Comparison of ENCODE assay signal across 11 cellular contexts in the genomic region with DNA sequence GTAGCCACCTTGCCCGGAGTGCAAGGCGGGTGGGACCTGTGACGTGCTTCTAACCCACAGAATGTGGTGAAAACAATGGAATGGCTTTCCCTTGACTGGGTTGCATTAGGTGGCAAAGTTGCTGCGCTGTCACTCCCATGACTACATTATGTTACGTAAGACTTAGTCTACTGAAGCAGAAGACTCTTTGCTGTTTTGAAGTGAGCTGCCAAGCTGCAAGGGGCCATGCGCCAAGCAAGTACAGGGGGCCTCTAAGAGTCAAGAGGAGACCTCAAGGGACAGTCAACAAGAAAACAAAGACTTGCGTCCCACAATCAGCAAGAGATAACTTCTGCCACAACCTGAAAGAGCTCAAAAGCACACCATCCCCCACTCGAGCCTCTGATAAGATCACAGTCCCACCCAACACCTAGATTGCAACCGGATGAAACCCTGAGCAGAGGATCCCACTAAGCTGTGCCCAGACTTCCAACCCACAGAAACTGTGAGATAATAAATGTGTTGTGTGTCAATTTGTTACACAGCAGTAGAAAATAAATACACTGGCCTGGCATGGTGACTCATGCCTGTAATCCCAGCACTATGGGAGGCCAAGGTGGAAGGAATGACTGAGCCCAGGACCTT. TPM values are rescaled to one million over a fixed set of nuclear protein-coding genes. Genes with fewer than 3 reads are reported as not detected.
DNase-seq lines count a peak whose midpoint lies in the region; ATAC-seq, FAIRE-seq and TF ChIP-seq lines count a peak whose summit lies in the region.
"Had no signal": no experiment of that assay in that cellular context is flagged by ENCODE, and none has a peak within 500 bp of the region (broad histone marks: within the 10 kb centered on the region; RNA-seq: fewer than 3 reads in every experiment).

No MANE protein-coding gene starts in this region.

- peak in 1 of 7 experiments; percentile 37 for DNase-seq in CD8-positive, alpha-beta T cell
- peak; percentile 48 for DNase-seq in NOMO-1 treated with DMSO at 0.1 percent for 48 hours (lab: John Stamatoyannopoulos, UW; ENCODE audit: unreplicated experiment)
- DNase-seq in caudate nucleus (lab: John Stamatoyannopoulos, UW), result peak in 14 of 61 donors; percentile 4 to 56 (median 19)
- no peak for DNase-seq in naive thymus-derived CD8-positive, alpha-beta T cell
- no peak for DNase-seq in DMS153 treated with DMSO at 0.1 percent for 48 hours (lab: John Stamatoyannopoulos, UW; ENCODE audit: unreplicated experiment)
- no peak for DNase-seq in kidney
- no peak for DNase-seq in left ventricle myocardium superior
- no peak for DNase-seq in inferior parietal cortex (ENCODE audit: extremely low spot score)
- DNase-seq: hippocampal formation, right cardiac atrium had no signal

- no peak for FAIRE-seq in kidney (lab: Jason Lieb, UNC)

- H3K9ac ChIP-seq in kidney (ENCODE audit: low read length in 2 of 2), result no peak overlapping the region

- H3K27ac Mint-ChIP-seq in CD8-positive, alpha-beta T cell, result no peak overlapping the region
- H3K27ac Mint-ChIP-seq in naive thymus-derived CD8-positive, alpha-beta T cell, result peak overlapping the region; percentile 41 to 90 (median 86)

- no peaks in the 10 kb centered on the region for H3K27me3 ChIP-seq in CD8-positive, alpha-beta T cell (ENCODE audit: insufficient read depth, low read length)

- H3K9me3 Mint-ChIP-seq in CD8-positive, alpha-beta T cell, result peaks cover 4% of the 10 kb centered on the region
- H3K9me3 Mint-ChIP-seq in naive thymus-derived CD8-positive, alpha-beta T cell, result peaks cover 0 to 5% (median 1%) of the 10 kb centered on the region in 9 donors

- H3K4me3 ChIP-seq in CD8-positive, alpha-beta T cell (ENCODE audit: low read depth, low read length), result no peak overlapping the region
- no peak overlapping the region for H3K4me3 ChIP-seq in kidney (ENCODE audit: low read length in 2 of 2)

- H3K36me3 ChIP-seq in CD8-positive, alpha-beta T cell (ENCODE audit: insufficient read depth, low read length), result no peaks in the 10 kb centered on the region
- no peaks in the 10 kb centered on the region for H3K36me3 ChIP-seq in kidney (ENCODE audit: control insufficient read depth in 1 of 2, insufficient read depth in 2 of 2, low read length in 2 of 2)

- peaks cover 89% of the 10 kb centered on the region for H3K4me1 Mint-ChIP-seq in CD8-positive, alpha-beta T cell (ENCODE audit: low read depth)
- H3K4me1 Mint-ChIP-seq in naive thymus-derived CD8-positive, alpha-beta T cell, result peaks cover 52 to 96% (median 90%) of the 10 kb centered on the region in 4 donors

- peaks cover 13% of the 10 kb centered on the region for H3K36me3 Mint-ChIP-seq in CD8-positive, alpha-beta T cell
- peaks cover 0 to 7% (median 4%) of the 10 kb centered on the region in 3 donors for H3K36me3 Mint-ChIP-seq in naive thymus-derived CD8-positive, alpha-beta T cell

- H3K27ac ChIP-seq in CD8-positive, alpha-beta T cell (ENCODE audit: low read depth, low read length), result no peak overlapping the region
- H3K27ac ChIP-seq in caudate nucleus (ENCODE audit: low read depth, low read length), result peak overlapping the region; percentile 27
- no peak overlapping the region for H3K27ac ChIP-seq in kidney (ENCODE audit: low read depth in 2 of 2, low read length in 2 of 2)
- H3K27ac ChIP-seq: HL-60 had no signal

- no peaks in the 10 kb centered on the region for H3K9me3 ChIP-seq in CD8-positive, alpha-beta T cell (ENCODE audit: low read length)
- H3K9me3 ChIP-seq in kidney (ENCODE audit: control insufficient read depth in 1 of 2, low read length in 2 of 2), result no peaks in the 10 kb centered on the region

- intact Hi-C loops in CD8-positive, alpha-beta T cell (cut with DNase I, micrococcal nuclease), result loop anchor here in 1 of 2 experiments (2.0 kb wide), 1 partner anchor 15 kb away; no protein-coding TSS in a partner anchor
- intact Hi-C loops in kidney (cut with DNase I) (no loop called here), left ventricle myocardium superior (cut with micrococcal nuclease) (loop anchor here (2.0 kb wide), 1 partner anchor 77 kb away; no protein-coding TSS in a partner anchor)

- CTCF ChIA-PET in CD8-positive, alpha-beta T cell (lab: Charles Lee), result interaction anchor here (0.6 to 1.9 kb wide), 6 partner anchors 10 to 168 kb away, joined by 3 to 5 read pairs (median 4); no protein-coding TSS in a partner anchor

- ATAC-seq in CD8-positive, alpha-beta T cell, result no peak
- no peak for ATAC-seq in naive thymus-derived CD8-positive, alpha-beta T cell
- ATAC-seq in left ventricle myocardium superior, result no peak

- no peak for TF ChIP-seq CTCF in CD8-positive, alpha-beta T cell (IDR thresholded peaks at IDR 0.05)
- TF ChIP-seq CTCF in kidney (IDR thresholded peaks at IDR 0.05; ENCODE audit: borderline replicate concordance, extremely low read depth, insufficient read depth), result no peak

- peaks cover 87% of the 10 kb centered on the region for H3K4me1 ChIP-seq in CD8-positive, alpha-beta T cell (ENCODE audit: insufficient read depth, low read length)
- H3K4me1 ChIP-seq in kidney (ENCODE audit: control insufficient read depth in 1 of 2, insufficient read depth in 1 of 2, low read depth in 1 of 2, low read length in 2 of 2), result peaks cover 21 to 30% of the 10 kb centered on the region in 2 donors

- H3K4me3 Mint-ChIP-seq in CD8-positive, alpha-beta T cell, result peak overlapping the region; percentile 57
- H3K4me3 Mint-ChIP-seq in naive thymus-derived CD8-positive, alpha-beta T cell, result peak overlapping the region; percentile 2 to 92 (median 78)

- H3K27me3 Mint-ChIP-seq in CD8-positive, alpha-beta T cell (ENCODE audit: low read depth), result no peaks in the 10 kb centered on the region
- H3K27me3 Mint-ChIP-seq in naive thymus-derived CD8-positive, alpha-beta T cell, result no peaks in the 10 kb centered on the region

- POLR2A ChIA-PET in CD8-positive, alpha-beta T cell (lab: Charles Lee), result interaction anchor here (0.9 to 1.5 kb wide), 6 partner anchors 10 to 38 kb away, joined by 3 to 5 read pairs (median 4); no protein-coding TSS in a partner anchor
- POLR2A ChIA-PET in naive thymus-derived CD8-positive, alpha-beta T cell (lab: Charles Lee), result interaction anchor here (0.6 to 2.0 kb wide), 6 partner anchors 10 to 38 kb away, joined by 3 to 9 read pairs (median 4); no protein-coding TSS in a partner anchor

RNA-seq across cellular contexts. Expression of a gene that starts 16.5 kb away (rescaled TPM):
- total RNA-seq in CD8-positive, alpha-beta T cell, result 100 to 1,000 TPM; 257 to 260 TPM
- 100 to 1,000 TPM; 326 to 328 TPM for total RNA-seq in naive thymus-derived CD8-positive, alpha-beta T cell
- polyA plus RNA-seq in naive thymus-derived CD8-positive, alpha-beta T cell, result 10 to 100 TPM in 2 of 3 donors, 1 to 10 TPM in 1; 8.9 to 61.1 (median 13.9) TPM
- total RNA-seq in kidney, result 154 TPM
- polyA plus RNA-seq in kidney (ENCODE audit: insufficient read depth, low read depth, low replicate concordance), result 36.2 TPM
- 75.2 TPM for total RNA-seq in left ventricle myocardium superior

RNA-seq across cellular contexts. Expression of a gene that starts 34.3 kb away (rescaled TPM):
- 100 to 1,000 TPM; 159 to 180 TPM for total RNA-seq in CD8-positive, alpha-beta T cell
- 100 to 1,000 TPM; 164 to 169 TPM for total RNA-seq in naive thymus-derived CD8-positive, alpha-beta T cell
- 10 to 100 TPM; 44.8 to 58.2 (median 44.9) TPM for polyA plus RNA-seq in naive thymus-derived CD8-positive, alpha-beta T cell
- 108 TPM for total RNA-seq in kidney
- 71.0 TPM for polyA plus RNA-seq in kidney (ENCODE audit: insufficient read depth, low read depth, low replicate concordance)
- total RNA-seq in left ventricle myocardium superior, result 108 TPM
